34 cellular contexts compared by ENCODE assay signal in the genomic region with DNA sequence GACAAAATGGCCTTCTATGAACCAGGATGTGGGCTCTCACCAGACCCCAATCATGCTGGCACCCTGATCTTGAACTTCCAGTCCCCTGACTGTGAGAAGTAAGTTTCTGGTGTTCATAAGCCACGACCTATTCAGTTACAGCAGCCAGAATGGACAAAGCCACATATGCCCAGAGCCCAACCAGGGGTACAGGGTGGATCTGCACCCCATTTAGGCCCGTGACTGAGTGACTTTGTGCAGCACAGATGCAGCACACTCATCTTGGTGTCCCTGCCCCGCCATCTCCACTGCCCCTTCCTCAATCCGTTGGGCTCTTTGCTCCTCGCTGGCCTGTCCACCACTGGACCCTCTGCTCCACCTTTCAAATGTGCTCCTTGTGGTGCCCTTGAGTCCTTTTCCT.
"Had no signal": no experiment of that assay in that cellular context is flagged by ENCODE, and none has a peak within 500 bp of the region (broad histone marks: within the 10 kb centered on the region; RNA-seq: fewer than 3 reads in every experiment).

No MANE protein-coding gene starts in this region.

- H3K36me3 Mint-ChIP-seq: activated naive CD8-positive, alpha-beta T cell had no signal

- ATAC-seq: activated CD4-positive, CD25-positive, alpha-beta regulatory T cell treated with anti-CD3 and anti-CD28 coated beads, Interleukin-2, amount 50 U/mL, for 24 hours; activated CD8-positive, alpha-beta T cell treated with anti-CD3 and anti-CD28 coated beads for 36 hours; activated T-cell treated with anti-CD3 and anti-CD28 coated beads, Interleukin-2, amount 50 U/mL, for 4 hours; activated T-helper 17 cell treated with anti-CD3 and anti-CD28 coated beads, Interleukin-2, amount 50 U/mL, for 72 hours; foreskin keratinocyte; gastrocnemius medialis; T-helper 17 cell had no signal

- H3K4me3 ChIP-seq: colonic mucosa, dorsolateral prefrontal cortex, esophagus muscularis mucosa, gastrocnemius medialis had no signal

- H3K4me3 Mint-ChIP-seq: activated B cell treated with CpG ODN at 0.5 μM for 24 hours; activated CD8-positive, alpha-beta T cell treated with anti-CD3 and anti-CD28 coated beads for 36 hours; activated naive CD8-positive, alpha-beta T cell; activated T-cell treated with anti-CD3 and anti-CD28 coated beads, Interleukin-2, amount 50 U/mL, for 4 hours; activated T-helper 17 cell treated with anti-CD3 and anti-CD28 coated beads, Interleukin-2, amount 50 U/mL, for 72 hours; T-helper 17 cell; T-helper 2 cell treated with Interferon-gamma antibody and Interleukin-4, amounts not matched to agents 5 μg/mL and 100 μg/mL, for 36 hours had no signal

- H3K27me3 ChIP-seq: brain microvascular endothelial cell, colonic mucosa, dorsolateral prefrontal cortex, esophagus muscularis mucosa, foreskin keratinocyte, gastrocnemius medialis had no signal

- FAIRE-seq: astrocyte, bronchial epithelial cell had no signal

- H3K27ac Mint-ChIP-seq: activated B cell treated with CpG ODN at 0.5 μM for 24 hours; activated CD8-positive, alpha-beta T cell treated with anti-CD3 and anti-CD28 coated beads for 36 hours; activated naive CD8-positive, alpha-beta T cell; activated T-helper 17 cell treated with anti-CD3 and anti-CD28 coated beads, Interleukin-2, amount 50 U/mL, for 72 hours; T-helper 17 cell; T-helper 2 cell treated with Interferon-gamma antibody and Interleukin-4, amounts not matched to agents 5 μg/mL and 100 μg/mL, for 36 hours had no signal

- DNase-seq: activated B cell treated with CpG ODN at 0.5 μM for 24 hours; activated CD4-positive, alpha-beta T cell treated with anti-CD3 and anti-CD28 coated beads for 48 hours; activated CD4-positive, alpha-beta T cell treated with anti-CD3 and anti-CD28 coated beads, Interleukin-2, amount 50 U/mL, for 1 hour; activated CD4-positive, alpha-beta T cell treated with anti-CD3 and anti-CD28 coated beads, Interleukin-2, amount 50 U/mL, for 48 hours; activated CD8-positive, alpha-beta memory T cell treated with anti-CD3 and anti-CD28 coated beads for 24 hours; activated CD8-positive, alpha-beta T cell treated with anti-CD3 and anti-CD28 coated beads for 36 hours; activated effector memory CD4-positive, alpha-beta T cell treated with Interleukin-2 at 50 U/mL for 16 hours; activated gamma-delta T cell treated with Interleukin-2 at 50 U/mL for 16 hours; activated naive CD4-positive, alpha-beta T cell treated with anti-CD3 and anti-CD28 coated beads, Interleukin-2, amount 50 U/mL, for 16 hours; activated naive CD4-positive, alpha-beta T cell treated with Interleukin-2 at 50 U/mL for 16 hours; activated T-cell treated with anti-CD3 and anti-CD28 coated beads, Interleukin-2, amount 50 U/mL, for 4 hours; amniotic stem cell; anterior cingulate cortex; brain microvascular endothelial cell; central memory CD4-positive, alpha-beta T cell; cerebellar nuclear complex; colonic mucosa; dorsolateral prefrontal cortex; effector memory CD4-positive, alpha-beta T cell; erythroblast; foreskin keratinocyte; gastrocnemius medialis; glutamatergic neuron; T-helper 1 cell; T-helper 17 cell; T1000; WERI-Rb-1 had no signal

- H3K4me1 ChIP-seq: colonic mucosa, esophagus muscularis mucosa, foreskin keratinocyte, gastrocnemius medialis had no signal

- H3K36me3 ChIP-seq: brain microvascular endothelial cell, colonic mucosa, esophagus muscularis mucosa, gastrocnemius medialis, WERI-Rb-1 had no signal

- H3K9me3 Mint-ChIP-seq: activated B cell treated with CpG ODN at 0.5 μM for 24 hours; activated CD8-positive, alpha-beta T cell treated with anti-CD3 and anti-CD28 coated beads for 36 hours; activated T-cell treated with anti-CD3 and anti-CD28 coated beads, Interleukin-2, amount 50 U/mL, for 4 hours; activated T-helper 17 cell treated with anti-CD3 and anti-CD28 coated beads, Interleukin-2, amount 50 U/mL, for 72 hours had no signal

- H3K9me3 ChIP-seq: colonic mucosa, esophagus muscularis mucosa, gastrocnemius medialis had no signal

- H3K27me3 Mint-ChIP-seq: activated B cell treated with CpG ODN at 0.5 μM for 24 hours; activated naive CD8-positive, alpha-beta T cell; activated T-helper 17 cell treated with anti-CD3 and anti-CD28 coated beads, Interleukin-2, amount 50 U/mL, for 72 hours had no signal

- H3K4me1 Mint-ChIP-seq: activated T-helper 17 cell treated with anti-CD3 and anti-CD28 coated beads, Interleukin-2, amount 50 U/mL, for 72 hours had no signal

- H3K27ac ChIP-seq: brain microvascular endothelial cell, colonic mucosa, dorsolateral prefrontal cortex, esophagus muscularis mucosa, foreskin keratinocyte, gastrocnemius medialis, WERI-Rb-1 had no signal
